16 cellular contexts compared by ENCODE assay signal in the genomic region with DNA sequence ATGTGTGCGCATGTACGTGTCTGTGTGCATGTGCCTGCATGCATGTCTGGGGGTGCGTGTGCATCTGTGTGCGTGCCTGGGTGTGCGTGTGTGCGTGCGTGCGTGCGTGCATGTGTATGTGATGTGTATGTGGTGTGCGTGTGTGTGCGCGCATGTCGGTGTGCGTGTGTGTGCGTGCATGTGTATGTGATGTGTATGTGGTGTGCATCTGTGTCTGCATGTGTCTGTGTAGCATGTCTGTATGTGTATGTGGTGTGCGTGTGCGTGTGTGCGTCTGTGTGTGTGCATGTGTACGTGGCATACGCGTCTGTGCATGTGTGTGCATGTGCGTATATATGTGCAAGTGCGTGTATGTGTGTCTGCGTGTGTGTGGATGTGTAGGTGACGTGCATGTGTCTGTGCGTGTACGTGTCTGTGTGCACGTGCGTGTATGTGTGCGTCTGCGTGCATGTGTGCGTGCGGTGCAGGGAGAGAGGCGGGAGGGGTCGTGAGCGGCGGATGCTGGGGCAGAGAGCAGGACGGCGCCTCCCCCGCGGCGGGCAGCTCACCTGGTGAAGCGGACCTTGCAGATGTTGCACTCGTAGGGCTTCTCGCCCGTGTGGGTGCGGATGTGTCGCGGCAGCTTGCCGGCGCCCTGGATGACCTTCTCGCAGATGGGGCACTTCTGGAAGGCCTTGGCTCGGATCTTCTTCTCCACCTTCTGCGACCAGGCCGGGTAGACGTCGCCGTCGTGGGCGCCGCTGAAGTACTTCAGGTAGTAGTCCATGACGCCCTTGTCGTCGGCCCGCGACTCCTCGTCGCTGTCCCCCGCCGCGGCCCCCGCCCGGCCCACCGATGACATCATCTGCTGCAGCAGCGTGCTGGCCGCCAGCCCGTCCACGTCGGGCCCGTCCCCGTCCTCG. TPM values are rescaled to one million over a fixed set of nuclear protein-coding genes. Genes with fewer than 3 reads are reported as not detected.
DNase-seq lines count a peak whose midpoint lies in the region; ATAC-seq, FAIRE-seq and TF ChIP-seq lines count a peak whose summit lies in the region.
"Had no signal": no experiment of that assay in that cellular context is flagged by ENCODE, and none has a peak within 500 bp of the region (broad histone marks: within the 10 kb centered on the region; RNA-seq: fewer than 3 reads in every experiment).

No MANE protein-coding gene starts in this region.

- DNase-seq in CD8-positive, alpha-beta T cell: no peak
- DNase-seq in Peyer's patch: peak in 2 of 3 donors; percentile 67 to 77
- no peak for DNase-seq in H1 (ENCODE audit: low read depth in 1 of 2, low spot score in 2 of 2)
- DNase-seq in trophoblast cell: no peak
- DNase-seq in tibial artery: no peak
- DNase-seq in DMS79 treated with DMSO at 0.1 percent for 48 hours (lab: John Stamatoyannopoulos, UW): no peak
- DNase-seq in sigmoid colon: no peak
- DNase-seq: activated CD4-positive, alpha-beta T cell treated with anti-CD3 and anti-CD28 coated beads for 1 hour; activated naive CD4-positive, alpha-beta T cell treated with Interleukin-2 at 50 U/mL for 16 hours; Caco-2; effector CD4-positive, alpha-beta T cell had no signal

- H3K9ac ChIP-seq in H1 (replicated peaks in 1 of 4; ENCODE audit: extremely low read depth in 1 of 4, low read depth in 3 of 4, low read length in 3 of 4) (peak overlapping the region in 1 of 4 experiments; percentile 1; a peak in 1 of 7 replicates), trophoblast cell (ENCODE audit: low read length) (no peak overlapping the region)

- H4K20me1 ChIP-seq in H1 (replicated peaks in 1 of 2; ENCODE audit: control insufficient read depth in 1 of 2, insufficient read depth in 2 of 2, low read length in 2 of 2): peaks cover 34 to 48% of the 10 kb centered on the region in 2 experiments

- 0 out of 2 replicates have a peak, but pooled peaks cover 3% of the 10 kb centered on the region for H3K23me2 ChIP-seq in H1 (ENCODE audit: low read depth, low read length)

- H3K4ac ChIP-seq in H1 (replicated peaks; ENCODE audit: insufficient read length, low read depth, low read length) (peak overlapping the region; percentile 57), trophoblast cell (ENCODE audit: low read depth, low read length) (peak overlapping the region; percentile 0)

- H3K4me1 Mint-ChIP-seq in CD8-positive, alpha-beta T cell (ENCODE audit: low read depth): peaks cover 48% of the 10 kb centered on the region

- CTCF ChIA-PET in CD8-positive, alpha-beta T cell (lab: Charles Lee): no interaction called here
- CTCF ChIA-PET in H1 (lab: Charles Lee; ENCODE audit: partially characterized antibody): no interaction called here

- TF ChIP-seq EP300 in H1 (IDR thresholded peaks at IDR 0.05; ENCODE audit: borderline replicate concordance in 1 of 2, low read depth in 2 of 2, low read length in 2 of 2): no peak
- no peak for TF ChIP-seq EP300 in sigmoid colon (IDR thresholded peaks at IDR 0.05)

- H3K9me3 ChIP-seq in CD8-positive, alpha-beta T cell (ENCODE audit: low read length): no peaks in the 10 kb centered on the region
- H3K9me3 ChIP-seq in Peyer's patch (no peaks in the 10 kb centered on the region), H1 (ENCODE audit: insufficient read depth in 2 of 2, low read depth in 1 of 2, low read length in 1 of 2) (no peaks in the 10 kb centered on the region), trophoblast cell (ENCODE audit: insufficient read depth, low read depth, low read length) (peaks cover 9% of the 10 kb centered on the region), tibial artery (no peaks in the 10 kb centered on the region), sigmoid colon (no peaks in the 10 kb centered on the region)
- H3K9me3 ChIP-seq: Caco-2, heart left ventricle had no signal

- intact Hi-C loops in CD8-positive, alpha-beta T cell (cut with DNase I, micrococcal nuclease): no loop called here
- intact Hi-C loops in tibial artery (cut with DNase I; ENCODE audit: low total_unique reads): no loop called here
- intact Hi-C loops in sigmoid colon (cut with DNase I): no loop called here

- no peak overlapping the region for H3K56ac ChIP-seq in H1 (replicated peaks; ENCODE audit: insufficient read length, low read depth, low read length)

- ATAC-seq in CD8-positive, alpha-beta T cell: no peak
- no peak for ATAC-seq in HG03196 (IDR thresholded peaks at IDR 0.05; ENCODE audit: unreplicated experiment)
- ATAC-seq: SK-N-SH treated with all-trans-retinoic acid at 6 μM for 48 hours had no signal

- TF ChIP-seq POLR2A in Peyer's patch (IDR thresholded peaks at IDR 0.05) (no peak), H1 (IDR thresholded peaks at IDR 0.05; ENCODE audit: control extremely low read depth in 1 of 2, low read depth in 2 of 2, low read length in 2 of 2) (no peak), sigmoid colon (IDR thresholded peaks at IDR 0.05) (no peak)

- H3K14ac ChIP-seq in H1 (ENCODE audit: insufficient read length) (no peak overlapping the region), trophoblast cell (ENCODE audit: low read length) (no peak overlapping the region)

- H3K4me1 ChIP-seq in CD8-positive, alpha-beta T cell (ENCODE audit: insufficient read depth, low read length): peaks cover 30% of the 10 kb centered on the region
- H3K4me1 ChIP-seq in Peyer's patch (peaks cover 8 to 81% (median 26%) of the 10 kb centered on the region in 4 donors), H1 (replicated peaks in 1 of 4; ENCODE audit: control insufficient read depth in 3 of 4, insufficient read depth in 4 of 4, low read length in 3 of 4) (peaks cover 0 to 4% (median 1%) of the 10 kb centered on the region in 4 experiments; a peak in 2 of 7 replicates), trophoblast cell (ENCODE audit: control insufficient read depth in 1 of 2, insufficient read depth in 2 of 2, low read length in 2 of 2) (peaks cover 13 to 19% of the 10 kb centered on the region in 2 experiments), tibial artery (peaks cover 0 to 50% (median 42%) of the 10 kb centered on the region in 4 donors), sigmoid colon (peaks cover 0 to 64% (median 51%) of the 10 kb centered on the region in 4 donors)

- H4K8ac ChIP-seq in H1 (ENCODE audit: extremely low read depth, insufficient read depth, low read length) (no peak overlapping the region; the same call in 1 of the 2 replicates), trophoblast cell (ENCODE audit: low read depth, low read length) (no peak overlapping the region)

- no peak overlapping the region for H4K5ac ChIP-seq in H1 (ENCODE audit: insufficient read length, low read depth, low read length)

- peak; percentile 36 for FAIRE-seq in H1 (lab: Jason Lieb, UNC)
- FAIRE-seq: GM19239 had no signal

- H3K23ac ChIP-seq in H1 (ENCODE audit: insufficient read length): no peak overlapping the region
- peak overlapping the region; percentile 34 for H3K23ac ChIP-seq in trophoblast cell (ENCODE audit: low read length)

- H3K18ac ChIP-seq in H1 (ENCODE audit: extremely low read depth, low read length) (no peak overlapping the region), trophoblast cell (ENCODE audit: low read length) (no peak overlapping the region)

- H3K79me1 ChIP-seq in H1 (ENCODE audit: low read depth, low read length) (peaks cover 30% of the 10 kb centered on the region), trophoblast cell (ENCODE audit: low read length) (peaks cover 10% of the 10 kb centered on the region)

- no peak for TF ChIP-seq CTCF in CD8-positive, alpha-beta T cell (IDR thresholded peaks at IDR 0.05)
- TF ChIP-seq CTCF in Peyer's patch (IDR thresholded peaks at IDR 0.05) (no peak), H1 (IDR thresholded peaks at IDR 0.05; ENCODE audit: control extremely low read depth in 1 of 3, insufficient read depth in 1 of 3, low read depth in 1 of 3, low read length in 3 of 3) (no peak), tibial artery (IDR thresholded peaks at IDR 0.05) (no peak), sigmoid colon (IDR thresholded peaks at IDR 0.05) (no peak)

- no peaks in the 10 kb centered on the region for H3K9me3 Mint-ChIP-seq in CD8-positive, alpha-beta T cell
- H3K9me3 Mint-ChIP-seq: mesothelial cell of epicardium had no signal

- no peak overlapping the region for H2AFZ ChIP-seq in H1 (ENCODE audit: low read length)
- no peak overlapping the region for H2AFZ ChIP-seq in trophoblast cell (ENCODE audit: insufficient read depth, low read length, poor library complexity)

- H2BK120ac ChIP-seq in H1 (replicated peaks; ENCODE audit: low read depth, low read length): peak overlapping the region; percentile 63
- no peak overlapping the region for H2BK120ac ChIP-seq in trophoblast cell (ENCODE audit: insufficient read depth, low read length, poor library complexity)

- H3K27ac ChIP-seq in CD8-positive, alpha-beta T cell (ENCODE audit: low read depth, low read length): no peak overlapping the region
- H3K27ac ChIP-seq in Peyer's patch (peak overlapping the region in 3 of 4 donors; percentile 89 to 97 (median 94)), H1 (ENCODE audit: low read depth, low read length) (no peak overlapping the region), trophoblast cell (ENCODE audit: low read depth, low read length) (no peak overlapping the region), tibial artery (no peak overlapping the region), sigmoid colon (peak overlapping the region in 2 of 4 donors; percentile 66 to 78)

- H4K91ac ChIP-seq in H1 (replicated peaks; ENCODE audit: insufficient read length, low read length) (peak overlapping the region; percentile 91), trophoblast cell (ENCODE audit: low read depth, low read length) (no peak overlapping the region)

- no peak overlapping the region for H3K4me3 ChIP-seq in CD8-positive, alpha-beta T cell (ENCODE audit: low read depth, low read length)
- H3K4me3 ChIP-seq in Peyer's patch (peak overlapping the region in 2 of 4 donors; percentile 33 to 53), H1 (ENCODE audit: extremely low read depth in 1 of 4, insufficient read depth in 2 of 4, low read depth in 3 of 4, low read length in 4 of 4) (no peak overlapping the region), trophoblast cell (ENCODE audit: low read depth, low read length) (peak overlapping the region; percentile 11), tibial artery (no peak overlapping the region), sigmoid colon (no peak overlapping the region)

- H3K4me2 ChIP-seq in H1 (ENCODE audit: insufficient read depth in 1 of 2, low read depth in 2 of 2, low read length in 2 of 2) (no peak overlapping the region), trophoblast cell (ENCODE audit: low read length) (no peak overlapping the region)

- no peak overlapping the region for H2BK20ac ChIP-seq in H1 (ENCODE audit: low read length)

- no peak overlapping the region for H2AK5ac ChIP-seq in H1 (ENCODE audit: low read depth, low read length)
- H2AK5ac ChIP-seq in trophoblast cell (ENCODE audit: low read length): no peak overlapping the region

- peak overlapping the region; percentile 83 for H3K27ac Mint-ChIP-seq in CD8-positive, alpha-beta T cell

- WGBS in H1 (ENCODE audit: extremely low coverage in 1 of 2, insufficient coverage in 1 of 2, insufficient read length in 1 of 2, insufficient replicate concordance in 2 of 2, low coverage in 1 of 2, low lambda C conversion rate in 2 of 2, missing lambda C conversion rate in 1 of 2), 2 experiments: 90% methylated on average over 47 of the region's 82 CpGs; no CpG with 5 or more reads in 1 of the 2 experiments
- no CpG with 5 or more reads among the region's 82 CpGs for WGBS in trophoblast cell (ENCODE audit: extremely low coverage, insufficient coverage, insufficient read length)
- WGBS in sigmoid colon, 2 donors: 22 to 82% methylated on average over 82 of the region's 82 CpGs

- H3K36me3 ChIP-seq in CD8-positive, alpha-beta T cell (ENCODE audit: insufficient read depth, low read length): peaks cover 36% of the 10 kb centered on the region
- H3K36me3 ChIP-seq in Peyer's patch (peaks cover 0 to 50% (median 0%) of the 10 kb centered on the region in 3 donors), H1 (ENCODE audit: control insufficient read depth in 2 of 4, insufficient read depth in 4 of 4, low read length in 3 of 4) (peaks cover 2 to 24% (median 13%) of the 10 kb centered on the region in 4 experiments), trophoblast cell (ENCODE audit: control insufficient read depth in 1 of 2, insufficient read depth in 2 of 2, low read length in 2 of 2) (peaks cover 64% of the 10 kb centered on the region in 2 experiments), tibial artery (peaks cover 32 to 69% (median 47%) of the 10 kb centered on the region in 3 donors), sigmoid colon (peaks cover 27 to 55% (median 29%) of the 10 kb centered on the region in 4 donors)

- H2BK12ac ChIP-seq in H1 (ENCODE audit: low read depth, low read length) (peak overlapping the region; percentile 21; the same call in 1 of the 2 replicates), trophoblast cell (ENCODE audit: low read length) (no peak overlapping the region)

- H3K79me2 ChIP-seq in H1 (ENCODE audit: control insufficient read depth in 1 of 2, insufficient read depth in 2 of 2, low read length in 2 of 2) (peaks cover 3 to 61% of the 10 kb centered on the region in 2 experiments; a peak in 2 of 4 replicates), trophoblast cell (ENCODE audit: control insufficient read depth, insufficient read depth, low read length, poor library complexity) (peaks cover 29% of the 10 kb centered on the region)

- no peak overlapping the region for H2BK15ac ChIP-seq in H1 (ENCODE audit: low read length)

- no peak overlapping the region for H4K12ac ChIP-seq in trophoblast cell (ENCODE audit: low read depth, low read length)

- H3K36me3 Mint-ChIP-seq in CD8-positive, alpha-beta T cell: peaks cover 64% of the 10 kb centered on the region

- no peak for TF ChIP-seq RAD21 in H1 (IDR thresholded peaks at IDR 0.05 in 1 of 2, conservative IDR thresholded peaks at IDR 0.05 in 1 of 2; ENCODE audit: low read depth in 2 of 2, low read length in 2 of 2)

- POLR2A ChIA-PET in CD8-positive, alpha-beta T cell (lab: Charles Lee): no interaction called here
- POLR2A ChIA-PET in H1 (lab: Charles Lee; ENCODE audit: partially characterized antibody): interaction anchor here (0.6 to 1.9 kb wide), 3 partner anchors 12 to 293 kb away, joined by 3 to 5 read pairs (median 3); no protein-coding TSS in a partner anchor

- H3K4me3 Mint-ChIP-seq in CD8-positive, alpha-beta T cell: no peak overlapping the region
- H3K4me3 Mint-ChIP-seq: mesothelial cell of epicardium had no signal

- no peaks in the 10 kb centered on the region for H3K27me3 ChIP-seq in CD8-positive, alpha-beta T cell (ENCODE audit: insufficient read depth, low read length)
- H3K27me3 ChIP-seq in Peyer's patch: no peaks in the 10 kb centered on the region
- no peaks in the 10 kb centered on the region for H3K27me3 ChIP-seq in H1 (replicated peaks in 1 of 4; ENCODE audit: control insufficient read depth in 3 of 4, extremely low read depth in 1 of 4, insufficient read depth in 3 of 4, low read length in 3 of 4)
- no peaks in the 10 kb centered on the region for H3K27me3 ChIP-seq in trophoblast cell (ENCODE audit: insufficient read depth, low read length)
- H3K27me3 ChIP-seq in tibial artery: no peaks in the 10 kb centered on the region
- no peaks in the 10 kb centered on the region for H3K27me3 ChIP-seq in sigmoid colon
- H3K27me3 ChIP-seq: heart left ventricle had no signal

- H2BK5ac ChIP-seq in H1 (ENCODE audit: low read depth, low read length) (peak overlapping the region; percentile 46; the same call in 1 of the 2 replicates), trophoblast cell (ENCODE audit: low read depth, low read length, poor library complexity) (no peak overlapping the region)

- no peaks in the 10 kb centered on the region for H3K27me3 Mint-ChIP-seq in CD8-positive, alpha-beta T cell (ENCODE audit: low read depth)

RNA-seq across cellular contexts. Expression of gene ZBTB7A, which starts 13.0 kb away (rescaled TPM):
- total RNA-seq in CD8-positive, alpha-beta T cell: 10 to 100 TPM; 58.2 to 64.5 TPM
- total RNA-seq in Peyer's patch (100 to 1,000 TPM in 2 of 4 donors, 10 to 100 TPM in 2; 74.3 to 149 (median 96.1) TPM), sigmoid colon (10 to 100 TPM; 35.4 to 53.2 (median 44.8) TPM)
- total RNA-seq in H1 (2021; fragmentation: NEBNext Ultra II Directional; extraction: Animal tissue kit (Norgen Biotek cat#: 25700)): 16.6 and 17.8 TPM in 2 replicates
- polyA plus RNA-seq in H1 (2011; rRNA removed) (5.6 and 9.1 TPM in 2 replicates), sigmoid colon (10 to 100 TPM; 22.8 to 39.1 (median 23.8) TPM)
- polyA plus RNA-seq in H1 (2011; cell fraction: cytosol; rRNA removed): 5.6 TPM
- polyA plus RNA-seq in H1 (2011; cell fraction: nucleus; rRNA removed): 19.7 TPM
- polyA plus RNA-seq in H1 (2012, experiment 1 of 2): 5.4 to 9.5 TPM (median 8.5 TPM) in 4 replicates
- polyA plus RNA-seq in H1 (2012, experiment 2 of 2): 4.5 TPM
- polyA plus RNA-seq in H1 (2013, experiment 1 of 2): 17.9 TPM
- 15.8 TPM for polyA plus RNA-seq in H1 (2013, experiment 2 of 2)
- 3.1 and 3.5 TPM in 2 replicates for polyA minus RNA-seq in H1 (2011; rRNA and poly(A)+ RNA removed)
- 9.5 TPM for polyA minus RNA-seq in H1 (2011; cell fraction: cytosol; rRNA and poly(A)+ RNA removed)
- polyA minus RNA-seq in H1 (2011; cell fraction: nucleus; rRNA and poly(A)+ RNA removed): 14.4 TPM
- polyA plus RNA-seq in trophoblast cell (2013): 33.3 and 34.5 TPM in 2 replicates

RNA-seq across cellular contexts. Expression of gene PIAS4, which starts 46.1 kb away (rescaled TPM):
- total RNA-seq in CD8-positive, alpha-beta T cell: 10 to 100 TPM; 11.6 to 14.9 TPM
- total RNA-seq in Peyer's patch (10 to 100 TPM; 15.9 to 47.9 (median 24.2) TPM), sigmoid colon (10 to 100 TPM; 16.5 to 29.9 (median 19.3) TPM)
- total RNA-seq in H1 (2021; fragmentation: NEBNext Ultra II Directional; extraction: Animal tissue kit (Norgen Biotek cat#: 25700)): 41.4 and 51.4 TPM in 2 replicates
- polyA plus RNA-seq in H1 (2011; rRNA removed) (30.2 and 50.9 TPM in 2 replicates), sigmoid colon (10 to 100 TPM in 2 of 3 donors, 1 to 10 TPM in 1; 7.2 to 21.8 (median 15.0) TPM)
- polyA plus RNA-seq in H1 (2011; cell fraction: cytosol; rRNA removed): 20.8 TPM
- polyA plus RNA-seq in H1 (2011; cell fraction: nucleus; rRNA removed): 63.1 TPM
- 38.4 to 43.8 TPM (median 41.8 TPM) in 4 replicates for polyA plus RNA-seq in H1 (2012, experiment 1 of 2)
- 41.0 TPM for polyA plus RNA-seq in H1 (2012, experiment 2 of 2)
- 50.9 TPM for polyA plus RNA-seq in H1 (2013, experiment 1 of 2)
- polyA plus RNA-seq in H1 (2013, experiment 2 of 2): 51.6 TPM
- polyA minus RNA-seq in H1 (2011; rRNA and poly(A)+ RNA removed): 15.1 and 22.0 TPM in 2 replicates
- 18.9 TPM for polyA minus RNA-seq in H1 (2011; cell fraction: cytosol; rRNA and poly(A)+ RNA removed)
- 25.7 TPM for polyA minus RNA-seq in H1 (2011; cell fraction: nucleus; rRNA and poly(A)+ RNA removed)
- polyA plus RNA-seq in trophoblast cell (2013): 73.6 and 81.3 TPM in 2 replicates

Comparison
In these comparisons a context has a peak if more than half of its experiments do, and no peak if none do; other contexts are left out.
1. DNase-seq: peak in Peyer's patch (2 of 3); none in CD8-positive, alpha-beta T cell (0 of 7), H1 (0 of 2), trophoblast cell (0 of 2), tibial artery (0 of 2), DMS79 treated with DMSO at 0.1 percent for 48 hours (single experiment) and sigmoid colon (single experiment).
2. H3K27ac ChIP-seq: peak in Peyer's patch (3 of 4); none in CD8-positive, alpha-beta T cell (single experiment), H1 (single experiment), trophoblast cell (single experiment) and tibial artery (0 of 2).